ENCODE assay signal across 19 cellular contexts in genomic region chr7:155225095-155225494, GRCh38.
"Had no signal": no experiment of that assay in that cellular context is flagged by ENCODE, and none has a peak within 500 bp of the region (broad histone marks: within the 10 kb centered on the region; RNA-seq: fewer than 3 reads in every experiment).

No MANE protein-coding gene starts in this region.

- FAIRE-seq: colon, small intestine, urothelium cell line had no signal

- ATAC-seq: left colon; left ventricle myocardium superior; natural killer cell treated with Interleukin-12 subunit alpha and Interleukin-12 subunit beta and Interleukin-15 and Interleukin-18, amount 100 ng/mL, for 72 hours; right cardiac atrium had no signal

- H3K79me2 ChIP-seq: hepatocyte had no signal

- H2AFZ ChIP-seq: hepatocyte had no signal

- H3K4me3 ChIP-seq: esophagus squamous epithelium, hepatocyte, lung had no signal

- DNase-seq: esophagus squamous epithelium; foreskin fibroblast; head of caudate nucleus; left colon; left ventricle myocardium superior; mesenchymal stem cell; midbrain; stimulated activated CD4-positive, alpha-beta T cell treated with anti-CD3 and anti-CD28 coated beads, Interleukin-2, amount 100 ng/mL, for 48 hours; stimulated activated naive CD4-positive, alpha-beta T cell treated with Interleukin-2 at 50 U/mL for 16 hours; trophoblast cell had no signal

- H3K36me3 Mint-ChIP-seq: natural killer cell treated with Interleukin-12 subunit alpha and Interleukin-12 subunit beta and Interleukin-15 and Interleukin-18, amount 100 ng/mL, for 72 hours had no signal

- H3K9me3 ChIP-seq: esophagus squamous epithelium, neutrophil had no signal

- H3K4me3 Mint-ChIP-seq: dendritic cell treated with granulocyte-macrophage colony-stimulating factor and Interleukin-4, amounts not matched to agents 40 ng/mL and 50 ng/mL, for 4 days; natural killer cell treated with Interleukin-12 subunit alpha and Interleukin-12 subunit beta and Interleukin-15 and Interleukin-18, amount 100 ng/mL, for 72 hours had no signal

- H3K27ac ChIP-seq: esophagus squamous epithelium, hepatocyte, neutrophil had no signal

- H3K27ac Mint-ChIP-seq: dendritic cell treated with granulocyte-macrophage colony-stimulating factor and Interleukin-4, amounts not matched to agents 40 ng/mL and 50 ng/mL, for 4 days; natural killer cell treated with Interleukin-12 subunit alpha and Interleukin-12 subunit beta and Interleukin-15 and Interleukin-18, amount 100 ng/mL, for 72 hours had no signal

- H3K9me3 Mint-ChIP-seq: dendritic cell treated with granulocyte-macrophage colony-stimulating factor and Interleukin-4, amounts not matched to agents 40 ng/mL and 50 ng/mL, for 4 days; natural killer cell treated with Interleukin-12 subunit alpha and Interleukin-12 subunit beta and Interleukin-15 and Interleukin-18, amount 100 ng/mL, for 72 hours had no signal

- H3K4me2 ChIP-seq: hepatocyte had no signal

- H3K36me3 ChIP-seq: esophagus squamous epithelium, neutrophil had no signal

- H3K27me3 ChIP-seq: hepatocyte, neutrophil had no signal
